In genomic region chr19:55456347-55456746, GRCh38 we compare ENCODE assay signal across 25 cellular contexts. TPM values are rescaled to one million over a fixed set of nuclear protein-coding genes. Genes with fewer than 3 reads are reported as not detected.
DNase-seq lines count a peak whose midpoint lies in the region; ATAC-seq, FAIRE-seq and TF ChIP-seq lines count a peak whose summit lies in the region.
"Had no signal": no experiment of that assay in that cellular context is flagged by ENCODE, and none has a peak within 500 bp of the region (broad histone marks: within the 10 kb centered on the region; RNA-seq: fewer than 3 reads in every experiment).

No MANE protein-coding gene starts in this region.

- peak overlapping the region; percentile 4 for H2AK5ac ChIP-seq in neuronal stem cell (ENCODE audit: low read depth, low read length)

- TF ChIP-seq RAD21 in K562 (CRISPR knock-in tag; conservative IDR thresholded peaks at IDR 0.05 in 1 of 2, IDR thresholded peaks at IDR 0.05 in 1 of 2) = no peak

- peaks cover 25% of the 10 kb centered on the region for H3K27me3 Mint-ChIP-seq in CD4-positive, alpha-beta T cell
- peaks cover 6 to 8% (median 6%) of the 10 kb centered on the region in 3 donors for H3K27me3 Mint-ChIP-seq in immature natural killer cell (ENCODE audit: low read depth in 3 of 3)

- H3K18ac ChIP-seq in neuronal stem cell (ENCODE audit: low read length) = no peak overlapping the region

- no peaks in the 10 kb centered on the region for H3K9me3 ChIP-seq in CD4-positive, alpha-beta T cell (ENCODE audit: control insufficient read depth, low read length)
- H3K9me3 ChIP-seq in K562 (replicated peaks; ENCODE audit: control insufficient read depth, insufficient read depth, low read depth, low read length) (no peaks in the 10 kb centered on the region), neuronal stem cell (replicated peaks in 1 of 2; ENCODE audit: control insufficient read depth in 2 of 2, insufficient read depth in 1 of 2, low read depth in 1 of 2, low read length in 2 of 2) (peaks cover 0 to 2% of the 10 kb centered on the region in 2 donors)
- H3K9me3 ChIP-seq: A549, Caco-2 had no signal

- no peak overlapping the region for H3K4ac ChIP-seq in neuronal stem cell (ENCODE audit: low read length)

- peaks cover 12% of the 10 kb centered on the region for H3K27me3 ChIP-seq in CD4-positive, alpha-beta T cell (ENCODE audit: control insufficient read depth, insufficient read depth, low read length)
- H3K27me3 ChIP-seq in K562 (ENCODE audit: control insufficient read depth in 2 of 2, insufficient read depth in 2 of 2, low read length in 2 of 2) = no peaks in the 10 kb centered on the region; a peak in 1 of 5 replicates
- H3K27me3 ChIP-seq in neuronal stem cell (ENCODE audit: control insufficient read depth in 3 of 3, insufficient read depth in 3 of 3, low read depth in 1 of 3, low read length in 3 of 3) = peaks cover 0 to 12% (median 4%) of the 10 kb centered on the region in 3 experiments

- H3K14ac ChIP-seq in neuronal stem cell (ENCODE audit: low read length) = no peak overlapping the region

- no peak for TF ChIP-seq POLR2A in K562 (conservative IDR thresholded peaks at IDR 0.05)

- H3K4me3 Mint-ChIP-seq in CD4-positive, alpha-beta T cell = peak overlapping the region; percentile 25
- no peak overlapping the region for H3K4me3 Mint-ChIP-seq in immature natural killer cell
- H3K4me3 Mint-ChIP-seq: CD8-positive, alpha-beta T cell had no signal

- H3K36me3 Mint-ChIP-seq in CD4-positive, alpha-beta T cell (ENCODE audit: low read depth) = no peaks in the 10 kb centered on the region
- H3K36me3 Mint-ChIP-seq in immature natural killer cell = peaks cover 0 to 10% (median 6%) of the 10 kb centered on the region in 3 donors

- no peak overlapping the region for H2BK120ac ChIP-seq in neuronal stem cell (ENCODE audit: low read depth, low read length)

- DNase-seq in CD4-positive, alpha-beta T cell = no peak
- DNase-seq in RWPE1 (ENCODE audit: low spot score) (no peak), K562 (ENCODE audit: extremely low read depth in 1 of 4, low spot score in 3 of 4) (no peak), neuronal stem cell (ENCODE audit: low spot score) (no peak), immature natural killer cell (no peak)
- DNase-seq in effector CD4-positive, alpha-beta T cell = no peak
- DNase-seq: 8988T; ACHN; AML-193; C1 segment of cervical spinal cord; Caco-2; CD8-positive, alpha-beta T cell; DMS153; DND-41; GDM1; GM23248; H7; HCEC 1CT had no signal

- no peak overlapping the region for H3K4me3 ChIP-seq in K562
- no peak overlapping the region for H3K4me3 ChIP-seq in neuronal stem cell (ENCODE audit: low read length in 2 of 2)
- H3K4me3 ChIP-seq: A549, GM12878, GM23248 had no signal

- FAIRE-seq in K562 (lab: Jason Lieb, UNC) = no peak
- FAIRE-seq: A549, GM12878, GM19239, H1 had no signal

- no peak for TF ChIP-seq CTCF in CD4-positive, alpha-beta T cell (IDR thresholded peaks at IDR 0.05)
- no peak for TF ChIP-seq CTCF in RWPE1 (conservative IDR thresholded peaks at IDR 0.05; ENCODE audit: low read depth)
- TF ChIP-seq CTCF in K562 (IDR thresholded peaks at IDR 0.05 in 2 of 3, conservative IDR thresholded peaks at IDR 0.05 in 1 of 3; ENCODE audit: insufficient read depth in 2 of 3, low read depth in 1 of 3, low read length in 3 of 3) = no peak

- no peak overlapping the region for H4K8ac ChIP-seq in neuronal stem cell (ENCODE audit: low read depth, low read length)

- H3K79me2 ChIP-seq in K562 (ENCODE audit: control insufficient read depth, insufficient read depth, low read length) = peaks cover 39% of the 10 kb centered on the region

- H3K23ac ChIP-seq in neuronal stem cell (ENCODE audit: low read depth, low read length, poor library complexity) = no peak overlapping the region

- H3K4me1 ChIP-seq in K562 (replicated peaks in 1 of 2; ENCODE audit: control insufficient read depth in 2 of 2, insufficient read depth in 2 of 2, low read length in 2 of 2) (peaks cover 19 to 73% of the 10 kb centered on the region in 2 experiments), neuronal stem cell (ENCODE audit: control insufficient read depth in 2 of 2, insufficient read depth in 1 of 2, low read depth in 1 of 2, low read length in 2 of 2) (peaks cover 14 to 23% of the 10 kb centered on the region in 2 donors)

- H3K27ac Mint-ChIP-seq in CD4-positive, alpha-beta T cell = no peak overlapping the region
- H3K27ac Mint-ChIP-seq in immature natural killer cell = no peak overlapping the region
- H3K27ac Mint-ChIP-seq: CD8-positive, alpha-beta T cell had no signal

- CTCF ChIA-PET in CD4-positive, alpha-beta T cell (lab: Charles Lee) = no interaction called here
- CTCF ChIA-PET in RWPE1 (lab: Yijun Ruan, JAX) = no interaction called here
- CTCF ChIA-PET in K562 (lab: Yijun Ruan, JAX; ENCODE audit: low intra/inter-chr PET ratio) = no interaction called here

- no peak overlapping the region for H2AFZ ChIP-seq in K562 (ENCODE audit: low read depth, low read length)
- H2AFZ ChIP-seq in neuronal stem cell (ENCODE audit: low read length) = no peak overlapping the region
- H2AFZ ChIP-seq: GM23248 had no signal

- H3K9me3 Mint-ChIP-seq in CD4-positive, alpha-beta T cell = no peaks in the 10 kb centered on the region
- no peaks in the 10 kb centered on the region for H3K9me3 Mint-ChIP-seq in immature natural killer cell
- H3K9me3 Mint-ChIP-seq: CD8-positive, alpha-beta T cell had no signal

- no TSS peak for BruUV-seq in K562 (replicated peaks; lab: Mats Ljungman, UMichigan)

- H2BK15ac ChIP-seq in neuronal stem cell (ENCODE audit: low read length) = no peak overlapping the region

- in situ Hi-C loops in K562 (cut with MboI) = no loop called here

- H3K4me2 ChIP-seq in K562 (ENCODE audit: insufficient read depth, low read length) (no peak overlapping the region), neuronal stem cell (ENCODE audit: insufficient read depth, low read length, poor library complexity, severe bottlenecking) (no peak overlapping the region)
- H3K4me2 ChIP-seq: A549 had no signal

- no peak overlapping the region for H3K27ac ChIP-seq in CD4-positive, alpha-beta T cell (ENCODE audit: low read depth, low read length)
- H3K27ac ChIP-seq in RWPE1 (peak overlapping the region; percentile 57), K562 (ENCODE audit: extremely low read depth, low read depth, low read length) (no peak overlapping the region), neuronal stem cell (replicated peaks; ENCODE audit: low read length) (no peak overlapping the region)
- H3K27ac ChIP-seq: A549, GM23248 had no signal

- H3K36me3 ChIP-seq in K562 (ENCODE audit: control insufficient read depth, insufficient read depth, low read length) (peaks cover 41% of the 10 kb centered on the region; the same call in 2 of the 3 replicates), neuronal stem cell (replicated peaks in 1 of 2; ENCODE audit: control insufficient read depth in 2 of 2, insufficient read depth in 2 of 2, low read length in 2 of 2) (peaks cover 0 to 12% of the 10 kb centered on the region in 2 donors)

- POLR2A ChIA-PET in CD4-positive, alpha-beta T cell (lab: Charles Lee) = no interaction called here
- POLR2A ChIA-PET in RWPE1 (lab: Yijun Ruan, JAX; ENCODE audit: low non-redundant PET) (no interaction called here), K562 (lab: Yijun Ruan, JAX) (interaction anchor here (0.7 kb wide), 1 partner anchor 49 kb away, joined by 3 read pairs; the partner anchor contains the start of gene UBE2S)

- peaks cover 25% of the 10 kb centered on the region for H3K4me1 Mint-ChIP-seq in CD4-positive, alpha-beta T cell (ENCODE audit: low read depth)
- peaks cover 10 to 19% of the 10 kb centered on the region in 2 donors for H3K4me1 Mint-ChIP-seq in immature natural killer cell

- H2BK12ac ChIP-seq in neuronal stem cell (ENCODE audit: low read length) = no peak overlapping the region

- H2BK5ac ChIP-seq in neuronal stem cell (ENCODE audit: low read length) = peak overlapping the region; percentile 89

- 96% methylated on average over 11 of the region's 14 CpGs for WGBS in K562 (ENCODE audit: insufficient coverage, low coverage, missing lambda C conversion rate)
- WGBS in neuronal stem cell (ENCODE audit: extremely low coverage in 2 of 2, insufficient read length in 2 of 2, insufficient replicate concordance in 1 of 2), 2 donors = no CpG with 5 or more reads among the region's 14 CpGs

- H4K91ac ChIP-seq in neuronal stem cell (ENCODE audit: low read depth, low read length, poor library complexity) = no peak overlapping the region

- ATAC-seq in CD4-positive, alpha-beta T cell (ENCODE audit: poor library complexity) = no peak
- ATAC-seq in K562 (no peak), GM21381 (IDR thresholded peaks at IDR 0.05; ENCODE audit: unreplicated experiment) (no peak), GM19397 (IDR thresholded peaks at IDR 0.05; ENCODE audit: unreplicated experiment) (no peak)
- ATAC-seq: A549; CD8-positive, alpha-beta T cell; GM12878 had no signal

- TF ChIP-seq EP300 in K562 (IDR thresholded peaks at IDR 0.05; ENCODE audit: low read length) = no peak

- H3K9ac ChIP-seq in K562 (ENCODE audit: insufficient read depth in 1 of 2, low read depth in 2 of 2, low read length in 2 of 2) (peak overlapping the region in 1 of 2 experiments; percentile 28; a peak in 1 of 4 replicates), neuronal stem cell (ENCODE audit: low read depth, low read length, poor library complexity) (no peak overlapping the region)
- H3K9ac ChIP-seq: GM23248 had no signal

- H3K9me1 ChIP-seq in K562 (ENCODE audit: control insufficient read depth, insufficient read depth, low read length) = no peaks in the 10 kb centered on the region

- intact Hi-C loops in CD4-positive, alpha-beta T cell (cut with DNase I, micrococcal nuclease) = no loop called here
- intact Hi-C loops in K562 (cut with micrococcal nuclease) = no loop called here

- no peaks in the 10 kb centered on the region; the same call in 1 of the 2 replicates for H4K20me1 ChIP-seq in K562 (replicated peaks; ENCODE audit: control insufficient read depth, insufficient read depth, low read length)

- no peaks in the 10 kb centered on the region for H3K79me1 ChIP-seq in neuronal stem cell (ENCODE audit: low read depth, low read length)

RNA-seq across cellular contexts. Expression of gene ISOC2, which starts 5.1 kb away (rescaled TPM):
- total RNA-seq in CD4-positive, alpha-beta T cell = 1 to 10 TPM; 1.5 to 2.2 TPM
- total RNA-seq in K562 (2011; cell fraction: chromatin; rRNA removed; ENCODE audit: low replicate concordance) = 20.9 and 73.4 TPM in 2 replicates
- 94.4 and 96.2 TPM in 2 replicates for total RNA-seq in K562 (2011; cell fraction: nucleolus; rRNA removed)
- total RNA-seq in K562 (2011; cell fraction: nucleoplasm; rRNA removed) = 62.6 and 89.3 TPM in 2 replicates
- total RNA-seq in K562 (2014; rRNA removed) (229 and 491 TPM in 2 replicates), K562 (2014; rRNA removed; fragmentation: Illumina TruSeq; extraction: Trizol) (16.7 and 26.3 TPM in 2 replicates), K562 (2015; rRNA removed; fragmentation: Illumina TruSeq; extraction: Trizol) (99.3 and 105 TPM in 2 replicates), K562 (2021) (135 and 150 TPM in 2 replicates)
- polyA plus RNA-seq in K562 (2011; rRNA removed) (58.3 and 94.6 TPM in 2 replicates), K562 (2014; fragmentation: Illumina TruSeq; extraction: Trizol) (52.8 and 117 TPM in 2 replicates), K562 (2014; fragmentation: Nextera tagmentation; extraction: Ambion mirVana) (1 to 10 TPM; 1.2 to 6.2 TPM), K562 (2014; rRNA removed) (172 and 196 TPM in 2 replicates), immature natural killer cell (10 to 100 TPM; 30.4 to 46.0 (median 34.2) TPM)
- polyA plus RNA-seq in K562 (2011; cell fraction: cytosol; rRNA removed) = 109 and 317 TPM in 2 replicates
- polyA plus RNA-seq in K562 (2011; cell fraction: nucleus; rRNA removed) = 145 and 201 TPM in 2 replicates
- 123 and 126 TPM in 2 replicates for polyA plus RNA-seq in K562 (2012)
- polyA minus RNA-seq in K562 (2011; rRNA and poly(A)+ RNA removed) = 13.9 and 17.6 TPM in 2 replicates
- 48.0 and 65.9 TPM in 2 replicates for polyA minus RNA-seq in K562 (2011; cell fraction: cytosol; rRNA and poly(A)+ RNA removed)
- 45.9 and 53.4 TPM in 2 replicates for polyA minus RNA-seq in K562 (2011; cell fraction: nucleus; rRNA and poly(A)+ RNA removed)
- polyA plus RNA-seq in neuronal stem cell (2013, experiment 1 of 2) = 26.8 TPM
- polyA plus RNA-seq in neuronal stem cell (2013, experiment 2 of 2) = 26.2 TPM

RNA-seq across cellular contexts. Expression of gene C19orf85, which starts 8.2 kb away (rescaled TPM):
- not detected for total RNA-seq in CD4-positive, alpha-beta T cell
- total RNA-seq in K562 (2011; cell fraction: chromatin; rRNA removed; ENCODE audit: low replicate concordance) = not detected in 2 replicates
- not detected in 2 replicates for total RNA-seq in K562 (2011; cell fraction: nucleolus; rRNA removed)
- not detected in 2 replicates for total RNA-seq in K562 (2011; cell fraction: nucleoplasm; rRNA removed)
- total RNA-seq in K562 (2014; rRNA removed) = not detected in 2 replicates
- total RNA-seq in K562 (2014; rRNA removed; fragmentation: Illumina TruSeq; extraction: Trizol) = not detected in 2 replicates
- total RNA-seq in K562 (2015; rRNA removed; fragmentation: Illumina TruSeq; extraction: Trizol) = not detected in 2 replicates
- not detected in 2 replicates for total RNA-seq in K562 (2021)
- polyA plus RNA-seq in K562 (2011; rRNA removed) = not detected in 2 replicates
- polyA plus RNA-seq in K562 (2011; cell fraction: cytosol; rRNA removed) = not detected in 2 replicates
- not detected in 2 replicates for polyA plus RNA-seq in K562 (2011; cell fraction: nucleus; rRNA removed)
- not detected in 2 replicates for polyA plus RNA-seq in K562 (2012)
- not detected in 2 replicates for polyA plus RNA-seq in K562 (2014; fragmentation: Illumina TruSeq; extraction: Trizol)
- polyA plus RNA-seq in K562 (2014; fragmentation: Nextera tagmentation; extraction: Ambion mirVana) = not detected
- polyA plus RNA-seq in K562 (2014; rRNA removed) = not detected in 2 replicates
- polyA minus RNA-seq in K562 (2011; rRNA and poly(A)+ RNA removed) = not detected in 2 replicates
- not detected in 2 replicates for polyA minus RNA-seq in K562 (2011; cell fraction: cytosol; rRNA and poly(A)+ RNA removed)
- polyA minus RNA-seq in K562 (2011; cell fraction: nucleus; rRNA and poly(A)+ RNA removed) = not detected in 2 replicates
- polyA plus RNA-seq in neuronal stem cell (2013, experiment 1 of 2) = 2.1 TPM
- polyA plus RNA-seq in neuronal stem cell (2013, experiment 2 of 2) = 2.3 TPM
- not detected for polyA plus RNA-seq in immature natural killer cell
- total RNA-seq: Caco-2; CD8-positive, alpha-beta T cell; GM12878; GM23248 had no signal
- polyA plus RNA-seq: A549, BJ, GM12878, GM23248 had no signal

RNA-seq across cellular contexts. Expression of gene SHISA7, which starts 13.2 kb away (rescaled TPM):
- not detected for total RNA-seq in CD4-positive, alpha-beta T cell
- 0.63 and 0.81 TPM in 2 replicates for total RNA-seq in K562 (2011; cell fraction: chromatin; rRNA removed; ENCODE audit: low replicate concordance)
- total RNA-seq in K562 (2011; cell fraction: nucleolus; rRNA removed) = 0.33 and 0.39 TPM in 2 replicates
- 0.29 and 0.38 TPM in 2 replicates for total RNA-seq in K562 (2011; cell fraction: nucleoplasm; rRNA removed)
- 0.05 and 0.08 TPM in 2 replicates for total RNA-seq in K562 (2014; rRNA removed)
- total RNA-seq in K562 (2014; rRNA removed; fragmentation: Illumina TruSeq; extraction: Trizol) = 0.04 and 0.13 TPM in 2 replicates
- 0.07 and 0.08 TPM in 2 replicates for total RNA-seq in K562 (2015; rRNA removed; fragmentation: Illumina TruSeq; extraction: Trizol)
- total RNA-seq in K562 (2021) = 0.34 and 0.40 TPM in 2 replicates
- 0.04 and 0.07 TPM in 2 replicates for polyA plus RNA-seq in K562 (2011; rRNA removed)
- polyA plus RNA-seq in K562 (2011; cell fraction: cytosol; rRNA removed) = 0.12 and 0.16 TPM in 2 replicates
- polyA plus RNA-seq in K562 (2011; cell fraction: nucleus; rRNA removed) = 0.15 and 0.51 TPM in 2 replicates
- polyA plus RNA-seq in K562 (2012) = 0.23 and 0.33 TPM in 2 replicates
- polyA plus RNA-seq in K562 (2014; fragmentation: Illumina TruSeq; extraction: Trizol) = 0.36 TPM in 2 replicates
- under 1 TPM; 0.01 to 0.03 TPM for polyA plus RNA-seq in K562 (2014; fragmentation: Nextera tagmentation; extraction: Ambion mirVana)
- polyA plus RNA-seq in K562 (2014; rRNA removed) = 0.08 and 0.18 TPM in 2 replicates
- 0.12 and 0.18 TPM in 2 replicates for polyA minus RNA-seq in K562 (2011; rRNA and poly(A)+ RNA removed)
- polyA minus RNA-seq in K562 (2011; cell fraction: cytosol; rRNA and poly(A)+ RNA removed) = 0.29 TPM in 1 of 2 replicates, not detected in the other
- 0.11 and 0.27 TPM in 2 replicates for polyA minus RNA-seq in K562 (2011; cell fraction: nucleus; rRNA and poly(A)+ RNA removed)
- polyA plus RNA-seq in neuronal stem cell (2013, experiment 1 of 2) = 0.33 TPM
- polyA plus RNA-seq in neuronal stem cell (2013, experiment 2 of 2) = 0.30 TPM
- not detected for polyA plus RNA-seq in immature natural killer cell
- total RNA-seq: Caco-2; CD8-positive, alpha-beta T cell; GM12878; GM23248 had no signal
- polyA plus RNA-seq: BJ, GM23248 had no signal

RNA-seq across cellular contexts. Expression of gene ZNF628, which starts 20.1 kb away (rescaled TPM):
- total RNA-seq in CD4-positive, alpha-beta T cell = 10 to 100 TPM; 26.6 to 27.2 TPM
- 2.3 and 4.5 TPM in 2 replicates for total RNA-seq in K562 (2011; cell fraction: chromatin; rRNA removed; ENCODE audit: low replicate concordance)
- total RNA-seq in K562 (2011; cell fraction: nucleolus; rRNA removed) = 5.5 and 6.2 TPM in 2 replicates
- 2.3 and 2.4 TPM in 2 replicates for total RNA-seq in K562 (2011; cell fraction: nucleoplasm; rRNA removed)
- total RNA-seq in K562 (2014; rRNA removed) = 3.7 and 5.7 TPM in 2 replicates
- not detected in 2 replicates for total RNA-seq in K562 (2014; rRNA removed; fragmentation: Illumina TruSeq; extraction: Trizol)
- total RNA-seq in K562 (2015; rRNA removed; fragmentation: Illumina TruSeq; extraction: Trizol) = 0.76 and 1.5 TPM in 2 replicates
- 12.9 and 13.6 TPM in 2 replicates for total RNA-seq in K562 (2021)
- polyA plus RNA-seq in K562 (2011; rRNA removed) = 0.18 and 0.37 TPM in 2 replicates
- 0.28 and 1.3 TPM in 2 replicates for polyA plus RNA-seq in K562 (2011; cell fraction: cytosol; rRNA removed)
- polyA plus RNA-seq in K562 (2011; cell fraction: nucleus; rRNA removed) = 1.6 and 3.0 TPM in 2 replicates
- 6.5 and 9.2 TPM in 2 replicates for polyA plus RNA-seq in K562 (2012)
- polyA plus RNA-seq in K562 (2014; fragmentation: Illumina TruSeq; extraction: Trizol) = 0.13 and 1.1 TPM in 2 replicates
- polyA plus RNA-seq in K562 (2014; fragmentation: Nextera tagmentation; extraction: Ambion mirVana) = not detected
- polyA plus RNA-seq in K562 (2014; rRNA removed) = 3.7 and 6.4 TPM in 2 replicates
- 0.18 and 0.21 TPM in 2 replicates for polyA minus RNA-seq in K562 (2011; rRNA and poly(A)+ RNA removed)
- polyA minus RNA-seq in K562 (2011; cell fraction: cytosol; rRNA and poly(A)+ RNA removed) = 3.8 and 5.5 TPM in 2 replicates
- 1.9 and 2.0 TPM in 2 replicates for polyA minus RNA-seq in K562 (2011; cell fraction: nucleus; rRNA and poly(A)+ RNA removed)
- 8.4 TPM for polyA plus RNA-seq in neuronal stem cell (2013, experiment 1 of 2)
- polyA plus RNA-seq in neuronal stem cell (2013, experiment 2 of 2) = 8.7 TPM
- under 1 TPM; 0.14 to 0.72 (median 0.21) TPM for polyA plus RNA-seq in immature natural killer cell

RNA-seq across cellular contexts. Expression of gene NAT14, which starts 28.6 kb away (rescaled TPM):
- total RNA-seq in CD4-positive, alpha-beta T cell = 10 to 100 TPM; 10.5 to 14.7 TPM
- 27.4 and 88.5 TPM in 2 replicates for total RNA-seq in K562 (2011; cell fraction: chromatin; rRNA removed; ENCODE audit: low replicate concordance)
- 74.0 and 77.5 TPM in 2 replicates for total RNA-seq in K562 (2011; cell fraction: nucleolus; rRNA removed)
- 51.5 and 61.8 TPM in 2 replicates for total RNA-seq in K562 (2011; cell fraction: nucleoplasm; rRNA removed)
- total RNA-seq in K562 (2014; rRNA removed) = 43.8 and 46.5 TPM in 2 replicates
- total RNA-seq in K562 (2014; rRNA removed; fragmentation: Illumina TruSeq; extraction: Trizol) = 14.4 and 21.6 TPM in 2 replicates
- 25.3 and 25.7 TPM in 2 replicates for total RNA-seq in K562 (2015; rRNA removed; fragmentation: Illumina TruSeq; extraction: Trizol)
- 70.6 and 77.0 TPM in 2 replicates for total RNA-seq in K562 (2021)
- polyA plus RNA-seq in K562 (2011; rRNA removed) = 30.3 and 44.3 TPM in 2 replicates
- 45.6 and 55.9 TPM in 2 replicates for polyA plus RNA-seq in K562 (2011; cell fraction: cytosol; rRNA removed)
- 148 and 191 TPM in 2 replicates for polyA plus RNA-seq in K562 (2011; cell fraction: nucleus; rRNA removed)
- polyA plus RNA-seq in K562 (2012) = 56.6 and 78.2 TPM in 2 replicates
- polyA plus RNA-seq in K562 (2014; fragmentation: Illumina TruSeq; extraction: Trizol) = 26.7 and 33.2 TPM in 2 replicates
- polyA plus RNA-seq in K562 (2014; fragmentation: Nextera tagmentation; extraction: Ambion mirVana) = 1 to 10 TPM; 2.4 to 4.6 TPM
- 61.7 and 62.8 TPM in 2 replicates for polyA plus RNA-seq in K562 (2014; rRNA removed)
- 4.2 and 4.8 TPM in 2 replicates for polyA minus RNA-seq in K562 (2011; rRNA and poly(A)+ RNA removed)
- 11.3 and 12.9 TPM in 2 replicates for polyA minus RNA-seq in K562 (2011; cell fraction: cytosol; rRNA and poly(A)+ RNA removed)
- 12.3 and 16.9 TPM in 2 replicates for polyA minus RNA-seq in K562 (2011; cell fraction: nucleus; rRNA and poly(A)+ RNA removed)
- polyA plus RNA-seq in neuronal stem cell (2013, experiment 1 of 2) = 117 TPM
- polyA plus RNA-seq in neuronal stem cell (2013, experiment 2 of 2) = 115 TPM
- polyA plus RNA-seq in immature natural killer cell = 1 to 10 TPM in 2 of 3 donors, not detected in 1; 2.7 to 4.8 TPM

Comparison
In these comparisons a context has a peak if more than half of its experiments do, and no peak if none do; other contexts are left out.
1. RNA of gene ISOC2, which starts 5.1 kb away (total RNA-seq): 16.7 to 491 TPM in K562; 1.5 to 2.2 TPM in CD4-positive, alpha-beta T cell; every median in the first group is over 4 times any median in the second.